Comparison of ENCODE assay signal across 26 cellular contexts in the genomic region with DNA sequence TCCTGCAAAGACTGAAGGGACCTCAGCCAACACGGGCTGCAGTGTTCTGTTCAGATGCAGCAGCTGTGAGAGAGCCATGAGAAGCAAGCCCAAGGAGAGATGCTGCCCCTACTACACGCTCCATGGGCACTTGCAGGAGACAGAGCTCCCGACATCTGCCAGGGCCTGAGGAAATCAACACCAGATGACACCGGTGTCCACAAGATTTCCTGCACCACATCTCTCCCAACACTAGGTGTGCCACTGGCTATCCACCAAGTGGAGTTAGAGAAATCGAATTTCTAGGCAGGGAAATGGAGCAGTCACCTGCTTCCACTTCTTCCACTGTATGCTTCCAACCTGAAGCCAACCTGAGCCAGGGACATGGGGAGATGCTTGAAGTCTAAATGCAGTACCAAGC.
"Had no signal": no experiment of that assay in that cellular context is flagged by ENCODE, and none has a peak within 500 bp of the region (broad histone marks: within the 10 kb centered on the region; RNA-seq: fewer than 3 reads in every experiment).

No MANE protein-coding gene starts in this region.

- H3K27me3 Mint-ChIP-seq: activated B cell treated with CpG ODN at 0.5 μM for 24 hours; activated CD4-positive, alpha-beta T cell treated with anti-CD3 and anti-CD28 coated beads for 36 hours; activated T-cell treated with anti-CD3 and anti-CD28 coated beads, Interleukin-2, amount 50 U/mL, for 24 hours; central memory CD8-positive, alpha-beta T cell; effector memory CD8-positive, alpha-beta T cell; naive thymus-derived CD8-positive, alpha-beta T cell; type B pancreatic cell had no signal

- H3K27ac ChIP-seq: ascending aorta, brain microvascular endothelial cell, esophagus muscularis mucosa, gastrocnemius medialis, left ventricle myocardium inferior, neural progenitor cell, spleen, thoracic aorta had no signal

- H3K4me1 Mint-ChIP-seq: activated B cell treated with CpG ODN at 0.5 μM for 24 hours; activated CD4-positive, alpha-beta T cell treated with anti-CD3 and anti-CD28 coated beads for 36 hours; activated T-helper 17 cell treated with anti-CD3 and anti-CD28 coated beads, Interleukin-2, amount 50 U/mL, for 72 hours; central memory CD8-positive, alpha-beta T cell; mesothelial cell of epicardium; naive thymus-derived CD8-positive, alpha-beta T cell had no signal

- H3K4me3 ChIP-seq: ascending aorta, esophagus muscularis mucosa, gastrocnemius medialis, left ventricle myocardium inferior, neural progenitor cell, spleen, thoracic aorta had no signal

- H3K4me1 ChIP-seq: ascending aorta, esophagus muscularis mucosa, gastrocnemius medialis, left ventricle myocardium inferior, spleen had no signal

- H3K36me3 ChIP-seq: ascending aorta, brain microvascular endothelial cell, esophagus muscularis mucosa, gastrocnemius medialis, left ventricle myocardium inferior, neural progenitor cell, spleen, thoracic aorta had no signal

- H3K36me3 Mint-ChIP-seq: activated naive CD4-positive, alpha-beta T cell treated with anti-CD3 and anti-CD28 coated beads, Interleukin-2, amount 50 U/mL, for 72 hours; mesothelial cell of epicardium; naive thymus-derived CD8-positive, alpha-beta T cell; neural progenitor cell; type B pancreatic cell had no signal

- H3K9me3 Mint-ChIP-seq: activated B cell treated with CpG ODN at 0.5 μM for 24 hours; activated T-cell treated with anti-CD3 and anti-CD28 coated beads, Interleukin-2, amount 50 U/mL, for 24 hours; mesothelial cell of epicardium; neural progenitor cell; type B pancreatic cell had no signal

- H3K27me3 ChIP-seq: ascending aorta, brain microvascular endothelial cell, esophagus muscularis mucosa, gastrocnemius medialis, neural progenitor cell, spleen had no signal

- DNase-seq: activated B cell treated with CpG ODN at 0.5 μM for 24 hours; activated CD4-positive, alpha-beta T cell treated with anti-CD3 and anti-CD28 coated beads for 36 hours; activated CD4-positive, alpha-beta T cell treated with anti-CD3 and anti-CD28 coated beads, Interleukin-2, amount 50 U/mL, for 4 hours; activated CD8-positive, alpha-beta memory T cell treated with anti-CD3 and anti-CD28 coated beads for 24 hours; activated CD8-positive, alpha-beta memory T cell treated with anti-CD3 and anti-CD28 coated beads, Interleukin-2, amount 50 U/mL, for 4 hours; activated T-cell treated with anti-CD3 and anti-CD28 coated beads, Interleukin-2, amount 50 U/mL, for 24 hours; brain microvascular endothelial cell; effector memory CD8-positive, alpha-beta T cell; gastrocnemius medialis; hippocampal formation; left ventricle myocardium inferior; naive thymus-derived CD8-positive, alpha-beta T cell; retina; spleen; stimulated activated CD4-positive, alpha-beta T cell treated with anti-CD3 and anti-CD28 coated beads, Interleukin-4, amount 100 ng/mL, for 1 hour; stimulated activated naive CD4-positive, alpha-beta T cell treated with Interleukin-2 at 50 U/mL for 16 hours; T1000 had no signal

- H3K4me3 Mint-ChIP-seq: activated B cell treated with CpG ODN at 0.5 μM for 24 hours; activated CD4-positive, alpha-beta T cell treated with anti-CD3 and anti-CD28 coated beads for 36 hours; activated T-cell treated with anti-CD3 and anti-CD28 coated beads, Interleukin-2, amount 50 U/mL, for 24 hours; activated T-helper 17 cell treated with anti-CD3 and anti-CD28 coated beads, Interleukin-2, amount 50 U/mL, for 72 hours; central memory CD8-positive, alpha-beta T cell; effector memory CD8-positive, alpha-beta T cell; mesothelial cell of epicardium; naive thymus-derived CD8-positive, alpha-beta T cell; neural progenitor cell; type B pancreatic cell had no signal

- H3K4me2 ChIP-seq: neural progenitor cell had no signal

- H2AFZ ChIP-seq: neural progenitor cell had no signal

- H3K9me3 ChIP-seq: ascending aorta, esophagus muscularis mucosa, gastrocnemius medialis, left ventricle myocardium inferior, thoracic aorta had no signal

- H3K27ac Mint-ChIP-seq: activated B cell treated with CpG ODN at 0.5 μM for 24 hours; activated CD4-positive, alpha-beta T cell treated with anti-CD3 and anti-CD28 coated beads for 36 hours; activated naive CD4-positive, alpha-beta T cell treated with anti-CD3 and anti-CD28 coated beads, Interleukin-2, amount 50 U/mL, for 72 hours; activated T-cell treated with anti-CD3 and anti-CD28 coated beads, Interleukin-2, amount 50 U/mL, for 24 hours; activated T-helper 17 cell treated with anti-CD3 and anti-CD28 coated beads, Interleukin-2, amount 50 U/mL, for 72 hours; effector memory CD8-positive, alpha-beta T cell; mesothelial cell of epicardium; naive thymus-derived CD8-positive, alpha-beta T cell; neural progenitor cell; type B pancreatic cell had no signal

- H3K9ac ChIP-seq: neural progenitor cell had no signal

- ATAC-seq: activated CD4-positive, alpha-beta T cell treated with anti-CD3 and anti-CD28 coated beads for 36 hours; activated naive CD4-positive, alpha-beta T cell treated with anti-CD3 and anti-CD28 coated beads, Interleukin-2, amount 50 U/mL, for 72 hours; activated T-helper 17 cell treated with anti-CD3 and anti-CD28 coated beads, Interleukin-2, amount 50 U/mL, for 72 hours; effector memory CD8-positive, alpha-beta T cell; gastrocnemius medialis; naive thymus-derived CD8-positive, alpha-beta T cell had no signal
